Comparison of ENCODE assay signal across 8 cellular contexts in the genomic region with DNA sequence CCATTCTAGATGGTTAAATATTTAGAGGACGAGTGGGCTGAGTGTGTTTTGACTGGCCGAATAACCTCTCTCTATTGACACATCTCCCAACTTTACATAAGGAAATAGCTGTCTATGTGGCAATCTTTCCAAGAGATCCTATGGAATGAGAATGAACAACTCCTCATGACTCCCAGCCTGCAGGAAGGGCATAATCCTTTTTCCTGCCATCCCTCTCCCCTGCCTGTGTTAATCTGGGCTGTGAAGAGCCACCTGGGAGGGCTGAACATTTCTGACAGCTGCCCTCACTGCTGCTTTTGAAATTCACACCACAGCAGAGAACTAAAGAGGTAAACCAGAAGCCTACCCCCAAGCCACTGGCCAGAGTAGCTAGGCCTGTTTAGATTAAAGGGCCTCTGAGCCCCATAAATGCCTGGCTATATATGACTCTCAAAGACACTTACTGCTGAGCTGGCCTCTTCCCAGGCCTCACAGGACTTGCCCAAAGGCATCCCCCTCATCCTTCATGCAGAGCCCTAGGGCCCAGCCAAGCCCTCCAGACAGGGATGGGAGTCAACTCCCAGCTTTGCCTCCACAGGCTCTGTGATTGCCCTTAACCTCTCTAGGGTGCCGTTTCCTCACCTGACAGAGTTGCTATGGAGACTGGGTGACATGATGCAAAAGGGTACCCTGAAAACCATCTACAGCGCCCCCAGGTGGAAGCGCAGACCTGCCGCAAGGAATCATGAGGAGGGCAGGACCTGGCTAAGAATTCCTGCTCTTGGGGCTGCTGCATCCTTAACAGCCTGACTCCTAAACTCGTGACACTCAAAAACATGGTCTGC. TPM values are rescaled to one million over a fixed set of nuclear protein-coding genes. Genes with fewer than 3 reads are reported as not detected.
DNase-seq lines count a peak whose midpoint lies in the region; ATAC-seq and TF ChIP-seq lines count a peak whose summit lies in the region.

No MANE protein-coding gene starts in this region.

- H3K9me3 Mint-ChIP-seq in activated naive CD8-positive, alpha-beta T cell treated with anti-CD3 and anti-CD28 coated beads, Interleukin-2, amount 50 U/mL, for 24 hours: no peaks in the 10 kb centered on the region
- H3K9me3 Mint-ChIP-seq in activated naive CD8-positive, alpha-beta T cell treated with anti-CD3 and anti-CD28 coated beads for 36 hours: no peaks in the 10 kb centered on the region

- no peaks in the 10 kb centered on the region for H3K27me3 Mint-ChIP-seq in activated naive CD8-positive, alpha-beta T cell treated with anti-CD3 and anti-CD28 coated beads, Interleukin-2, amount 50 U/mL, for 24 hours
- no peaks in the 10 kb centered on the region for H3K27me3 Mint-ChIP-seq in activated naive CD8-positive, alpha-beta T cell treated with anti-CD3 and anti-CD28 coated beads for 36 hours

- peak; percentile 23 for DNase-seq in activated naive CD8-positive, alpha-beta T cell treated with anti-CD3 and anti-CD28 coated beads, Interleukin-2, amount 50 U/mL, for 24 hours
- no peak for DNase-seq in activated naive CD8-positive, alpha-beta T cell treated with anti-CD3 and anti-CD28 coated beads for 36 hours
- DNase-seq in NCI-H82 (lab: John Stamatoyannopoulos, UW) (peak; percentile 81), fibroblast of the aortic adventitia (ENCODE audit: low read depth) (peak; percentile 79), Kasumi-1 (lab: John Stamatoyannopoulos, UW) (no peak), NCI-H2029 (lab: John Stamatoyannopoulos, UW) (no peak), CD1c-positive myeloid dendritic cell (ENCODE audit: extremely low spot score) (no peak)
- peak; percentile 43 for DNase-seq in stimulated activated CD8-positive, alpha-beta memory T cell treated with anti-CD3 and anti-CD28 coated beads, Interleukin-4, amount 100 ng/mL, for 48 hours

- no peak for TF ChIP-seq CTCF in fibroblast of the aortic adventitia (IDR thresholded peaks at IDR 0.05; ENCODE audit: insufficient read depth, low read length)

- no peak for ATAC-seq in activated naive CD8-positive, alpha-beta T cell treated with anti-CD3 and anti-CD28 coated beads, Interleukin-2, amount 50 U/mL, for 24 hours

- H3K4me1 Mint-ChIP-seq in activated naive CD8-positive, alpha-beta T cell treated with anti-CD3 and anti-CD28 coated beads, Interleukin-2, amount 50 U/mL, for 24 hours: peaks cover 7% of the 10 kb centered on the region
- H3K4me1 Mint-ChIP-seq in activated naive CD8-positive, alpha-beta T cell treated with anti-CD3 and anti-CD28 coated beads for 36 hours: peaks cover 13% of the 10 kb centered on the region

- peaks cover 3% of the 10 kb centered on the region for H3K36me3 Mint-ChIP-seq in activated naive CD8-positive, alpha-beta T cell treated with anti-CD3 and anti-CD28 coated beads, Interleukin-2, amount 50 U/mL, for 24 hours (ENCODE audit: low read depth)
- peaks cover 1% of the 10 kb centered on the region for H3K36me3 Mint-ChIP-seq in activated naive CD8-positive, alpha-beta T cell treated with anti-CD3 and anti-CD28 coated beads for 36 hours

- H3K4me3 ChIP-seq in fibroblast of the aortic adventitia (ENCODE audit: low read depth, low read length): no peak overlapping the region

- no peak overlapping the region for H3K4me3 Mint-ChIP-seq in activated naive CD8-positive, alpha-beta T cell treated with anti-CD3 and anti-CD28 coated beads, Interleukin-2, amount 50 U/mL, for 24 hours
- no peak overlapping the region for H3K4me3 Mint-ChIP-seq in activated naive CD8-positive, alpha-beta T cell treated with anti-CD3 and anti-CD28 coated beads for 36 hours

- no peak overlapping the region for H3K27ac Mint-ChIP-seq in activated naive CD8-positive, alpha-beta T cell treated with anti-CD3 and anti-CD28 coated beads, Interleukin-2, amount 50 U/mL, for 24 hours
- no peak overlapping the region for H3K27ac Mint-ChIP-seq in activated naive CD8-positive, alpha-beta T cell treated with anti-CD3 and anti-CD28 coated beads for 36 hours

RNA-seq across cellular contexts. Expression of gene LDLRAP1, which starts 42.0 kb away (rescaled TPM):
- total RNA-seq in activated naive CD8-positive, alpha-beta T cell treated with anti-CD3 and anti-CD28 coated beads for 36 hours: 10 to 100 TPM; 14.3 to 17.4 TPM
- total RNA-seq in fibroblast of the aortic adventitia (ENCODE audit: low replicate concordance): 5.3 and 12.4 TPM in 2 replicates

Comparison
In these comparisons a context has a peak if more than half of its experiments do, and no peak if none do; other contexts are left out.
1. DNase-seq: peak in activated naive CD8-positive, alpha-beta T cell treated with anti-CD3 and anti-CD28 coated beads, Interleukin-2, amount 50 U/mL, for 24 hours (single experiment), NCI-H82 (single experiment), fibroblast of the aortic adventitia (single experiment) and stimulated activated CD8-positive, alpha-beta memory T cell treated with anti-CD3 and anti-CD28 coated beads, Interleukin-4, amount 100 ng/mL, for 48 hours (single experiment); none in activated naive CD8-positive, alpha-beta T cell treated with anti-CD3 and anti-CD28 coated beads for 36 hours (single experiment), Kasumi-1 (0 of 2), NCI-H2029 (single experiment) and CD1c-positive myeloid dendritic cell (single experiment).